ENCODE assay signal across 2 cellular contexts in the genomic region with DNA sequence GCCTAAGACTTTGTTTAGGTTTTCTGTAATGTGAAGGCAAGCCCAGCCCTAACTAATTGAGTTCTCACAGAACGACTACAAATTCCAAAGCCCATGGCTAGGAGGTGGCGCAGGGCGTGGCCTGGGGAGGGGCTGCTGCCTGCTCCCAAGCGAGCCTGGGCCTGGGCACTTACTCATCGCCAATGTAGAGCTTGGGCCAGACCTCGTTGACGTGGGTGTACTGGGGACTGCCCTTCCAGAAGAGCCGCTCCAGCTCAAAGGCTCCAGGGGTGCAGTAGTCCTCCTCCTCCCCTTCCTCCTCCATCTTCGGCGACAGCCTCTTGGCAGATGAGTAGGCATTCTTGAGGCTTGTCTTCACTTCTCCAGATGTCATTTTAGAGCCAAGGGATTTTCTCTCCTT.
TF ChIP-seq lines count a peak whose summit lies in the region.

No MANE protein-coding gene starts in this region.

TF ChIP-seq in IMR-90, 13 proteins besides CTCF, POLR2A, EP300 and RAD21:
- TF ChIP-seq NFE2L2 (IDR thresholded peaks at IDR 0.05; ENCODE audit: low read depth, low read length): no peak
- TF ChIP-seq CEBPB (IDR thresholded peaks at IDR 0.05; ENCODE audit: low read depth, low read length): no peak
- TF ChIP-seq, protein P1, sequence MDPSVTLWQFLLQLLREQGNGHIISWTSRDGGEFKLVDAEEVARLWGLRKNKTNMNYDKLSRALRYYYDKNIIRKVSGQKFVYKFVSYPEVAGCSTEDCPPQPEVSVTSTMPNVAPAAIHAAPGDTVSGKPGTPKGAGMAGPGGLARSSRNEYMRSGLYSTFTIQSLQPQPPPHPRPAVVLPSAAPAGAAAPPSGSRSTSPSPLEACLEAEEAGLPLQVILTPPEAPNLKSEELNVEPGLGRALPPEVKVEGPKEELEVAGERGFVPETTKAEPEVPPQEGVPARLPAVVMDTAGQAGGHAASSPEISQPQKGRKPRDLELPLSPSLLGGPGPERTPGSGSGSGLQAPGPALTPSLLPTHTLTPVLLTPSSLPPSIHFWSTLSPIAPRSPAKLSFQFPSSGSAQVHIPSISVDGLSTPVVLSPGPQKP (IDR thresholded peaks at IDR 0.05; ENCODE audit: borderline replicate concordance, low read depth, low read length): no peak

TF ChIP-seq in H1, 55 proteins besides CTCF, POLR2A, EP300 and RAD21:
- no peak for TF ChIP-seq JUND (IDR thresholded peaks at IDR 0.05; ENCODE audit: low read length)
- no peak for TF ChIP-seq FOSL1 (IDR thresholded peaks at IDR 0.05; ENCODE audit: insufficient read depth, low read depth, low read length)
